8 cellular contexts compared by ENCODE assay signal in genomic region chr16:47460755-47461597, GRCh38. TPM values are rescaled to one million over a fixed set of nuclear protein-coding genes. Genes with fewer than 3 reads are reported as not detected.
DNase-seq lines count a peak whose midpoint lies in the region; ATAC-seq and TF ChIP-seq lines count a peak whose summit lies in the region.

ITFG1 (minus strand) TSS chr16:47461063; CDS start chr16:47461045, 18 bp downstream.
PHKB (plus strand) TSS chr16:47461331; CDS start chr16:47461351, 20 bp downstream.

- H3K27ac ChIP-seq in KOPT-K1 (ENCODE audit: low read depth, low read length, poor library complexity, severe bottlenecking), result peak within 1 kb of the TSS; percentile 80
- peak within 1 kb of the TSS; percentile 88 for H3K27ac ChIP-seq in RWPE2 (ENCODE audit: poor library complexity, severe bottlenecking)

- peaks cover 33 to 49% of the 10 kb centered on the region in 2 donors for H3K4me1 Mint-ChIP-seq in natural killer cell treated with Interleukin-12 subunit alpha and Interleukin-12 subunit beta and Interleukin-15 and Interleukin-18, amount 100 ng/mL, for 72 hours (ENCODE audit: low read depth in 2 of 2)

- no peaks in the 10 kb centered on the region for H3K9me3 ChIP-seq in KOPT-K1 (ENCODE audit: insufficient read depth, low read length, poor library complexity, severe bottlenecking)
- no peaks in the 10 kb centered on the region for H3K9me3 ChIP-seq in RWPE2 (ENCODE audit: severe bottlenecking)

- ATAC-seq in GM21825 (IDR thresholded peaks at IDR 0.05; ENCODE audit: unreplicated experiment) (peak; percentile 76), RWPE2 (ENCODE audit: low read depth) (peak; percentile 74)
- ATAC-seq in natural killer cell treated with Interleukin-12 subunit alpha and Interleukin-12 subunit beta and Interleukin-15 and Interleukin-18, amount 100 ng/mL, for 72 hours, result peak; percentile 97 to 98

- H3K27me3 ChIP-seq in RWPE2 (ENCODE audit: insufficient read depth, poor library complexity, severe bottlenecking), result no peaks in the 10 kb centered on the region

- DNase-seq in EL (peak; percentile 94), RWPE2 (ENCODE audit: low spot score) (peak; percentile 94), fibroblast of pulmonary artery (ENCODE audit: low read depth) (peak; percentile 92)
- DNase-seq in activated effector memory CD4-positive, alpha-beta T cell treated with Interleukin-2 at 50 U/mL for 16 hours, result peak; percentile 93
- peak; percentile 98 for DNase-seq in natural killer cell treated with Interleukin-12 subunit alpha and Interleukin-12 subunit beta and Interleukin-15 and Interleukin-18, amount 100 ng/mL, for 72 hours (ENCODE audit: low spot score)
- peak; percentile 94 for DNase-seq in stimulated activated naive CD4-positive, alpha-beta T cell treated with Interleukin-2 at 50 U/mL for 16 hours (lab: John Stamatoyannopoulos, UW)

- H3K27ac Mint-ChIP-seq in natural killer cell treated with Interleukin-12 subunit alpha and Interleukin-12 subunit beta and Interleukin-15 and Interleukin-18, amount 100 ng/mL, for 72 hours, result peak within 1 kb of the TSS; percentile 91 to 96

- no peaks in the 10 kb centered on the region for H3K27me3 Mint-ChIP-seq in natural killer cell treated with Interleukin-12 subunit alpha and Interleukin-12 subunit beta and Interleukin-15 and Interleukin-18, amount 100 ng/mL, for 72 hours

- H3K4me3 ChIP-seq in RWPE2 (ENCODE audit: severe bottlenecking), result peak within 1 kb of the TSS; percentile 85
- peak within 1 kb of the TSS; percentile 98 for H3K4me3 ChIP-seq in fibroblast of pulmonary artery (replicated peaks; ENCODE audit: low read depth, low read length)

- peak within 1 kb of the TSS; percentile 96 for H3K4me3 Mint-ChIP-seq in natural killer cell treated with Interleukin-12 subunit alpha and Interleukin-12 subunit beta and Interleukin-15 and Interleukin-18, amount 100 ng/mL, for 72 hours

- no peaks in the 10 kb centered on the region for H3K9me3 Mint-ChIP-seq in natural killer cell treated with Interleukin-12 subunit alpha and Interleukin-12 subunit beta and Interleukin-15 and Interleukin-18, amount 100 ng/mL, for 72 hours

- H3K4me1 ChIP-seq in RWPE2 (ENCODE audit: insufficient read depth, poor library complexity, severe bottlenecking), result peaks cover 31% of the 10 kb centered on the region

- H3K36me3 ChIP-seq in KOPT-K1 (ENCODE audit: insufficient read depth, low read length) (peaks cover 22% of the 10 kb centered on the region), RWPE2 (ENCODE audit: low read depth) (peaks cover 47% of the 10 kb centered on the region)

- TF ChIP-seq CTCF in RWPE2 (IDR thresholded peaks at IDR 0.05; ENCODE audit: poor library complexity, severe bottlenecking) (no peak), fibroblast of pulmonary artery (IDR thresholded peaks at IDR 0.05; ENCODE audit: low read length, missing control alignments) (no peak)

- peaks cover 20% of the 10 kb centered on the region for H3K36me3 Mint-ChIP-seq in natural killer cell treated with Interleukin-12 subunit alpha and Interleukin-12 subunit beta and Interleukin-15 and Interleukin-18, amount 100 ng/mL, for 72 hours

RNA-seq across cellular contexts. Expression of gene ITFG1, which starts in this region (rescaled TPM):
- total RNA-seq in natural killer cell treated with Interleukin-12 subunit alpha and Interleukin-12 subunit beta and Interleukin-15 and Interleukin-18, amount 100 ng/mL, for 72 hours, result 10 to 100 TPM; 26.9 to 31.8 TPM

RNA-seq across cellular contexts. Expression of gene PHKB, which starts in this region (rescaled TPM):
- 10 to 100 TPM; 32.7 to 46.7 TPM for total RNA-seq in natural killer cell treated with Interleukin-12 subunit alpha and Interleukin-12 subunit beta and Interleukin-15 and Interleukin-18, amount 100 ng/mL, for 72 hours

Comparison
In these comparisons a context has a peak if more than half of its experiments do, and no peak if none do; other contexts are left out.
1. Peak in every context shown above with its lines: DNase-seq, ATAC-seq, H3K4me3 ChIP-seq and H3K27ac ChIP-seq.